Comparison of ENCODE assay signal across 10 cellular contexts in the genomic region with DNA sequence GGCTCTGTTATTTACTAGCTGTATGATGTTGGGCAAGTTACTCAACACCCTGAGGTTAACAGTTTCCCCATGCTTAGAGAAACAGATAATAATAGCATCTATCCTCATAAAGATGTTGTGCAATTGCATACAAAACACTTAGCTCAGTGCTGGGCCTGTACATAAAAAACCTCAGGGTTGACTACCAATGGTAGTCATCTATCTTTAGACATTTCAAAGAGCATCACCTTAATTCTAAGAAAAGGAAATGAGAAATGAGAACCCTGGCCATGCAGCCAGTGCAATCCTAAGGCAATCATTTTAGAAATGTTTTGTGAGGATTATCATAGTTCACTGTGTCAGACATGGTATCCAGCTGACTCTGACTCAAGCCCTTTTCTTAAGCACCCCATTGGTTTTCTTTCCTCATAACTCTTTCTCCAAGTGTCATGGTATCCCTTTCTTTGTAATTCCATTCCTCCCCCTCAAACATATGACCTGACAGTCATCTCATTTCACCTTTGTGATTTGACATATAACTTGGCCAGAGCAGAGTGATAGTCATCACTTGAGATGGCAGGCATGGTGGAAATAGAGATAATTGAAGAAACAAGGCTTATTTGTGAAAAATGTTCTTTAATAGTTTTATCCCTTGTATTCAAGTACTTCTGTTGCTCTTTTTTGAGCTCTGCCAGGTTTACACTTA. TPM values are rescaled to one million over a fixed set of nuclear protein-coding genes. Genes with fewer than 3 reads are reported as not detected.
A peak's percentile ranks its signal among the peaks of the same experiment; 100 is the strongest.
DNase-seq lines count a peak whose midpoint lies in the region; TF ChIP-seq lines count a peak whose summit lies in the region.
"Had no signal": no experiment of that assay in that cellular context is flagged by ENCODE, and none has a peak within 500 bp of the region (broad histone marks: within the 10 kb centered on the region; RNA-seq: fewer than 3 reads in every experiment).

No MANE protein-coding gene starts in this region.

- no peak for TF ChIP-seq CTCF in epithelial cell of esophagus (IDR thresholded peaks at IDR 0.05; ENCODE audit: insufficient read depth, low read depth, low read length, missing control alignments)

- H3K4me3 ChIP-seq in epithelial cell of esophagus (ENCODE audit: low read length), result no peak overlapping the region

- DNase-seq in EL (peak; percentile 47), MV-4-11 (lab: John Stamatoyannopoulos, UW) (peak; percentile 100), epithelial cell of esophagus (ENCODE audit: low read depth) (peak; percentile 96), renal cortical epithelial cell (ENCODE audit: low read depth) (peak; percentile 72), medulla oblongata (ENCODE audit: extremely low spot score) (no peak), cerebellar nuclear complex (lab: John Stamatoyannopoulos, UW) (no peak), SW 1271 (lab: John Stamatoyannopoulos, UW) (no peak), NCI-H1048 (lab: John Stamatoyannopoulos, UW) (no peak)
- DNase-seq: caudate nucleus, NCI-H69 had no signal

RNA-seq across cellular contexts. Expression of gene OSBPL8, which starts 29.5 kb away (rescaled TPM):
- total RNA-seq in renal cortical epithelial cell, result 50.2 and 64.0 TPM in 2 replicates

Comparison
In these comparisons a context has a peak if more than half of its experiments do, and no peak if none do; other contexts are left out.
1. DNase-seq: peak in EL (single experiment), MV-4-11 (single experiment), epithelial cell of esophagus (single experiment) and renal cortical epithelial cell (single experiment); none in medulla oblongata (single experiment), cerebellar nuclear complex (0 of 2), SW 1271 (0 of 2) and NCI-H1048 (single experiment).